In genomic region chr3:49539659-49540560, GRCh38 we compare ENCODE assay signal across 1 cellular context.
TF ChIP-seq lines count a peak whose summit lies in the region.

No MANE protein-coding gene starts in this region.

TF ChIP-seq in HepG2, 621 proteins besides CTCF, POLR2A, EP300 and RAD21 (continued from another document and continues in another):
- 0 out of 2 replicates have a peak, but pooled peaks have one; percentile 18 for TF ChIP-seq DRAP1 (CRISPR knock-in tag; IDR thresholded peaks at IDR 0.05)
- TF ChIP-seq ZSCAN31 (CRISPR knock-in tag; IDR thresholded peaks at IDR 0.05; ENCODE audit: low read depth): peak; percentile 86; the same call in 1 of the 2 replicates
- TF ChIP-seq ZNF432 (CRISPR knock-in tag; IDR thresholded peaks at IDR 0.05; ENCODE audit: borderline replicate concordance): no peak
- TF ChIP-seq ZNF710 (CRISPR knock-in tag; IDR thresholded peaks at IDR 0.05; ENCODE audit: borderline replicate concordance): peak; percentile 41; the same call in 1 of the 2 replicates
- TF ChIP-seq, protein P1, sequence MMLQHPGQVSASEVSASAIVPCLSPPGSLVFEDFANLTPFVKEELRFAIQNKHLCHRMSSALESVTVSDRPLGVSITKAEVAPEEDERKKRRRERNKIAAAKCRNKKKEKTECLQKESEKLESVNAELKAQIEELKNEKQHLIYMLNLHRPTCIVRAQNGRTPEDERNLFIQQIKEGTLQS (CRISPR knock-in tag; IDR thresholded peaks at IDR 0.05): no peak
- no peak for TF ChIP-seq ZNF713 (CRISPR knock-in tag; IDR thresholded peaks at IDR 0.05)
- TF ChIP-seq CSRNP1 (CRISPR knock-in tag; IDR thresholded peaks at IDR 0.05): peak; percentile 46
- TF ChIP-seq ZNF296 (CRISPR knock-in tag; conservative IDR thresholded peaks at IDR 0.05): no peak
- no peak for TF ChIP-seq MEIS2 (CRISPR knock-in tag; IDR thresholded peaks at IDR 0.05)
- TF ChIP-seq CAMTA2 (CRISPR knock-in tag; IDR thresholded peaks at IDR 0.05; ENCODE audit: borderline replicate concordance): no peak
- peak; percentile 50; the same call in 1 of the 2 replicates for TF ChIP-seq ZMYM4 (CRISPR knock-in tag; IDR thresholded peaks at IDR 0.05)
- TF ChIP-seq SMARCC2 (IDR thresholded peaks at IDR 0.05): no peak
- TF ChIP-seq NFE2L2 (IDR thresholded peaks at IDR 0.05; ENCODE audit: low read length): no peak
- TF ChIP-seq TARDBP (CRISPR knock-in tag; IDR thresholded peaks at IDR 0.05): 0 out of 2 replicates have a peak, but pooled peaks have one; percentile 15
- TF ChIP-seq, protein P2, sequence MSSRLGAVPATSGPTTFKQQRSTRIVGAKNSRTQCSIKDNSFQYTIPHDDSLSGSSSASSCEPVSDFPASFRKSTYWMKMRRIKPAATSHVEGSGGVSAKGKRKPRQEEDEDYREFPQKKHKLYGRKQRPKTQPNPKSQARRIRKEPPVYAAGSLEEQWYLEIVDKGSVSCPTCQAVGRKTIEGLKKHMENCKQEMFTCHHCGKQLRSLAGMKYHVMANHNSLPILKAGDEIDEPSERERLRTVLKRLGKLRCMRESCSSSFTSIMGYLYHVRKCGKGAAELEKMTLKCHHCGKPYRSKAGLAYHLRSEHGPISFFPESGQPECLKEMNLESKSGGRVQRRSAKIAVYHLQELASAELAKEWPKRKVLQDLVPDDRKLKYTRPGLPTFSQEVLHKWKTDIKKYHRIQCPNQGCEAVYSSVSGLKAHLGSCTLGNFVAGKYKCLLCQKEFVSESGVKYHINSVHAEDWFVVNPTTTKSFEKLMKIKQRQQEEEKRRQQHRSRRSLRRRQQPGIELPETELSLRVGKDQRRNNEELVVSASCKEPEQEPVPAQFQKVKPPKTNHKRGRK (CRISPR knock-in tag; IDR thresholded peaks at IDR 0.05): no peak
- no peak for TF ChIP-seq GTF2F1 (IDR thresholded peaks at IDR 0.05; ENCODE audit: low read length)
- no peak for TF ChIP-seq ZNF496 (CRISPR knock-in tag; IDR thresholded peaks at IDR 0.05; ENCODE audit: insufficient replicate concordance)
- no peak for TF ChIP-seq ZBTB1 (CRISPR knock-in tag; IDR thresholded peaks at IDR 0.05; ENCODE audit: borderline replicate concordance)
- TF ChIP-seq ZNF121 (CRISPR knock-in tag; IDR thresholded peaks at IDR 0.05): peak; percentile 21; the same call in 1 of the 2 replicates
- no peak for TF ChIP-seq ZC3H13 (CRISPR knock-in tag; IDR thresholded peaks at IDR 0.05)
- TF ChIP-seq SMC3 (IDR thresholded peaks at IDR 0.05; ENCODE audit: low read length): peak; percentile 46; the same call in 1 of the 2 replicates
- no peak for TF ChIP-seq FOXK2 (IDR thresholded peaks at IDR 0.05)
- no peak for TF ChIP-seq SNAPC4 (CRISPR knock-in tag; IDR thresholded peaks at IDR 0.05)
- TF ChIP-seq ZNF205 (CRISPR knock-in tag; IDR thresholded peaks at IDR 0.05): no peak
- TF ChIP-seq NFATC3 (CRISPR knock-in tag; IDR thresholded peaks at IDR 0.05): no peak
- no peak for TF ChIP-seq HINFP (CRISPR knock-in tag; IDR thresholded peaks at IDR 0.05; ENCODE audit: low read depth)
- no peak for TF ChIP-seq ARNT (IDR thresholded peaks at IDR 0.05)
- TF ChIP-seq, protein P3, sequence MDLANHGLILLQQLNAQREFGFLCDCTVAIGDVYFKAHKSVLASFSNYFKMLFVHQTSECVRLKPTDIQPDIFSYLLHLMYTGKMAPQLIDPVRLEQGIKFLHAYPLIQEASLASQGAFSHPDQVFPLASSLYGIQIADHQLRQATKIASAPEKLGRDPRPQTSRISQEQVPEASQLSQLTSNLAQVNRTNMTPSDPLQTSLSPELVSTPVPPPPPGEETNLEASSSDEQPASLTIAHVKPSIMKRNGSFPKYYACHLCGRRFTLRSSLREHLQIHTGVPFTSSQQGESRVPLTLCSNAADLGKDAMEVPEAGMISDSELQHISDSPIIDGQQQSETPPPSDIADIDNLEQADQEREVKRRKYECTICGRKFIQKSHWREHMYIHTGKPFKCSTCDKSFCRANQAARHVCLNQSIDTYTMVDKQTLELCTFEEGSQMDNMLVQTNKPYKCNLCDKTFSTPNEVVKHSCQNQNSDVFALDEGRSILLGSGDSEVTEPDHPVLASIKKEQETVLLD (CRISPR knock-in tag; IDR thresholded peaks at IDR 0.05; ENCODE audit: low read depth): peak; percentile 78
- peak; percentile 46; the same call in 1 of the 2 replicates for TF ChIP-seq STAT6 (CRISPR knock-in tag; IDR thresholded peaks at IDR 0.05; ENCODE audit: borderline replicate concordance)
- peak; percentile 24 for TF ChIP-seq ASH2L (IDR thresholded peaks at IDR 0.05; ENCODE audit: insufficient read length, low read depth, low read length)
- peak; percentile 55 for TF ChIP-seq ELF1 (CRISPR knock-in tag; IDR thresholded peaks at IDR 0.05)
- TF ChIP-seq SRSF9 (IDR thresholded peaks at IDR 0.05; ENCODE audit: borderline replicate concordance, insufficient read depth, low read depth, low read length, poor library complexity, severe bottlenecking): no peak
- no peak for TF ChIP-seq ISX (CRISPR knock-in tag; conservative IDR thresholded peaks at IDR 0.05)
- TF ChIP-seq FUBP1 (CRISPR knock-in tag; IDR thresholded peaks at IDR 0.05; ENCODE audit: borderline replicate concordance): no peak
- TF ChIP-seq ZHX1 (CRISPR knock-in tag; IDR thresholded peaks at IDR 0.05; ENCODE audit: low read depth): 0 out of 2 replicates have a peak, but pooled peaks have one; percentile 42
- TF ChIP-seq FOXA3 (CRISPR knock-in tag; IDR thresholded peaks at IDR 0.05): no peak
- TF ChIP-seq SKI (IDR thresholded peaks at IDR 0.05; ENCODE audit: partially characterized antibody): peak; percentile 54
- TF ChIP-seq ZNF720 (CRISPR knock-in tag; IDR thresholded peaks at IDR 0.05): no peak
